ENCODE assay signal across 8 cellular contexts in the genomic region with DNA sequence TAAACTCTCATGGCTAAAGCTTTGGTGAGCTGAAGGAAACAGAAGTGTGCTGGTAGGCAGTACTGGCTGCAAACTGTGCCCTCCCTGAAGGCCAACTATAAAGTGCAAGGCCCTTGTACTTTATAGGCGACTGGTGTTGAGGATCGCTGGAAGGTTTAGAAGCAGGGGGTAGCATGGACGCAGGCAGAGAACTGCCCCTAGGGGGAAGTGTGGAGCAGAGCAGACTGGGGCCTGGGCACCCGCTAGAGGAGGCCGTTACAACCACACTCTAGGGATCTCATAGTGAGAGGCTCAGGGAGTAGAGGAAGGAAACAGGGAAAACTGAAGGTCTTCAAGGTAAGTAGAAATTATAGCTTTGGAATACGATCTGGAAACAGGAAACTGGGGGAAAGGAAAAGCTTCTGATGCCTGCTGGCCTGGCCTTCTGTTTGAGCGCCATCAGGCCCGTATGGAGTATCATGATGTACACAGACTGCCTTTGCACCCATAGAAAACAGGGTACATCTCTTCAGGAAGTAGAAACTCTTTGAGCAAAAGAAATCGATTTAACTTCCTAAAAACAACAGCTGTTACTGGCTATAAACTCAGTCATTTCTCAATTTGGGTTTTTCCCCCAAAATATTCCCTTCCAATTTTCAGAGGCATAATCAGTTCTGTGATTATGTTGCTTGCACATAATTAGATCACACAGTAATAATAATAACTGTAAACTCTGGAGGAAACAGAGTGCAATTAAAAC. TPM values are rescaled to one million over a fixed set of nuclear protein-coding genes. Genes with fewer than 3 reads are reported as not detected.
DNase-seq lines count a peak whose midpoint lies in the region; ATAC-seq, FAIRE-seq and TF ChIP-seq lines count a peak whose summit lies in the region.

No MANE protein-coding gene starts in this region.

- peak overlapping the region; percentile 99 for H3K27ac Mint-ChIP-seq in Calu3 (ENCODE audit: unreplicated experiment)
- H3K27ac Mint-ChIP-seq in activated B cell treated with CpG ODN at 0.5 μM for 24 hours = peak overlapping the region; percentile 96

- H3K4me3 Mint-ChIP-seq in Calu3 (ENCODE audit: low read depth, unreplicated experiment) (peak overlapping the region; percentile 37), activated B cell treated with CpG ODN at 0.5 μM for 24 hours (peak overlapping the region; percentile 80)

- H3K27me3 Mint-ChIP-seq in Calu3 (ENCODE audit: unreplicated experiment) = no peaks in the 10 kb centered on the region
- no peaks in the 10 kb centered on the region for H3K27me3 Mint-ChIP-seq in activated B cell treated with CpG ODN at 0.5 μM for 24 hours

- H3K4me1 Mint-ChIP-seq in Calu3 (ENCODE audit: low read depth, unreplicated experiment) (peaks cover 34% of the 10 kb centered on the region), activated B cell treated with CpG ODN at 0.5 μM for 24 hours (peaks cover 91% of the 10 kb centered on the region)

- no peak for FAIRE-seq in frontal cortex (lab: Jason Lieb, UNC)

- BruUV-seq in Calu3 (replicated peaks; lab: Mats Ljungman, UMichigan) = no TSS peak

- TF ChIP-seq CTCF in Calu3 (IDR thresholded peaks at IDR 0.05; ENCODE audit: unreplicated experiment) (no peak), activated B cell treated with CpG ODN at 0.5 μM for 24 hours (IDR thresholded peaks at IDR 0.05) (no peak), colonic mucosa (IDR thresholded peaks at IDR 0.05) (peak; percentile 44)

- H3K9me3 Mint-ChIP-seq in Calu3 (ENCODE audit: low read depth, unreplicated experiment) (peaks cover 3% of the 10 kb centered on the region), activated B cell treated with CpG ODN at 0.5 μM for 24 hours (no peaks in the 10 kb centered on the region)

- H3K9ac ChIP-seq in colonic mucosa (ENCODE audit: low read depth in 2 of 2, low read length in 2 of 2) = peak overlapping the region in 1 of 2 donors; percentile 16

- H3K36me3 Mint-ChIP-seq in Calu3 (ENCODE audit: insufficient read depth, unreplicated experiment) (peaks cover 43% of the 10 kb centered on the region), activated B cell treated with CpG ODN at 0.5 μM for 24 hours (ENCODE audit: low read depth) (no peaks in the 10 kb centered on the region)

- intact Hi-C loops in Calu3 (cut with micrococcal nuclease; ENCODE audit: unreplicated experiment) = no loop called here
- intact Hi-C loops in activated B cell treated with CpG ODN at 0.5 μM for 24 hours (cut with micrococcal nuclease) = loop anchor here (1.0 to 5.0 kb wide), 8 partner anchors 22 to 306 kb away; no protein-coding TSS in a partner anchor
- intact Hi-C loops in colonic mucosa (cut with DNase I) = no loop called here

- no peak overlapping the region for H3K4me3 ChIP-seq in colonic mucosa
- no peak overlapping the region for H3K4me3 ChIP-seq in muscle layer of duodenum (ENCODE audit: low read depth in 1 of 2, low read length in 2 of 2)

- ATAC-seq in GM19467 (IDR thresholded peaks at IDR 0.05; ENCODE audit: unreplicated experiment) (peak; percentile 55), HG03571 (IDR thresholded peaks at IDR 0.05; ENCODE audit: unreplicated experiment) (peak; percentile 55), activated B cell treated with CpG ODN at 0.5 μM for 24 hours (ENCODE audit: low read depth) (peak; percentile 72)

- CTCF ChIA-PET in Calu3 (lab: Charles Lee) (interaction anchor here (1.0 kb wide), 1 partner anchor 537 kb away, joined by 3 read pairs; no protein-coding TSS in a partner anchor), activated B cell treated with CpG ODN at 0.5 μM for 24 hours (lab: Charles Lee) (interaction anchor here (0.9 to 6.8 kb wide), 10 partner anchors 17 to 537 kb away, joined by 3 to 142 read pairs (median 12); a partner anchor contains a TSS)

- no peaks in the 10 kb centered on the region for H3K36me3 ChIP-seq in colonic mucosa
- H3K36me3 ChIP-seq in muscle layer of duodenum (ENCODE audit: control insufficient read depth in 1 of 2, insufficient read depth in 2 of 2, low read length in 2 of 2) = no peaks in the 10 kb centered on the region

- DNase-seq in Calu3 = peak; percentile 55
- no peak for DNase-seq in activated B cell treated with CpG ODN at 0.5 μM for 24 hours
- DNase-seq in colonic mucosa = peak; percentile 52
- DNase-seq in frontal cortex (ENCODE audit: low spot score in 2 of 2) = no peak
- DNase-seq in NCI-H2107 (lab: John Stamatoyannopoulos, UW) = no peak

- no peaks in the 10 kb centered on the region for H3K27me3 ChIP-seq in colonic mucosa
- no peaks in the 10 kb centered on the region for H3K27me3 ChIP-seq in muscle layer of duodenum (ENCODE audit: low read depth, low read length)

- H3K4me1 ChIP-seq in colonic mucosa (peaks cover 3% of the 10 kb centered on the region), muscle layer of duodenum (ENCODE audit: control insufficient read depth in 1 of 2, insufficient read depth in 2 of 2, low read length in 2 of 2) (peaks cover 3 to 7% of the 10 kb centered on the region in 2 donors)

- peak overlapping the region; percentile 62 for H3K27ac ChIP-seq in colonic mucosa
- H3K27ac ChIP-seq in muscle layer of duodenum (ENCODE audit: low read length) = peak overlapping the region; percentile 72

- POLR2A ChIA-PET in activated B cell treated with CpG ODN at 0.5 μM for 24 hours (lab: Charles Lee) = interaction anchor here (0.7 to 14.8 kb wide), 15 partner anchors 24 to 738 kb away, joined by 3 to 931 read pairs (median 9); a partner anchor contains a TSS

- H3K9me3 ChIP-seq in colonic mucosa (no peaks in the 10 kb centered on the region), muscle layer of duodenum (ENCODE audit: control insufficient read depth in 1 of 2, low read length in 2 of 2) (no peaks in the 10 kb centered on the region)

RNA-seq across cellular contexts. Expression of a gene that starts 23.9 kb away (rescaled TPM):
- total RNA-seq in Calu3 (2022) (5,274 and 5,368 TPM in 2 replicates), activated B cell treated with CpG ODN at 0.5 μM for 24 hours (5,922 and 6,273 TPM in 2 replicates), colonic mucosa (1,000 to 10,000 TPM; 3,844 to 4,288 TPM), frontal cortex (5,673 TPM)

RNA-seq across cellular contexts. Expression of a gene that starts 44.6 kb away (rescaled TPM):
- total RNA-seq in Calu3 (2022) = not detected in 2 replicates
- 0.20 and 0.22 TPM in 2 replicates for total RNA-seq in activated B cell treated with CpG ODN at 0.5 μM for 24 hours
- 1 to 10 TPM in 1 of 2 donors, under 1 TPM in 1; 0.35 to 1.6 TPM for total RNA-seq in colonic mucosa
- under 0.01 TPM for total RNA-seq in frontal cortex

Comparison
In these comparisons a context has a peak if more than half of its experiments do, and no peak if none do; other contexts are left out.
1. DNase-seq: peak in Calu3 (single experiment) and colonic mucosa (single experiment); none in activated B cell treated with CpG ODN at 0.5 μM for 24 hours (single experiment), frontal cortex (0 of 2) and NCI-H2107 (single experiment).
2. Peak in every context shown above with its lines, with median percentiles within 50 percentile points of each other: ATAC-seq.